9 cellular contexts compared by ENCODE assay signal in genomic region chr6:138795809-138796469, GRCh38. TPM values are rescaled to one million over a fixed set of nuclear protein-coding genes. Genes with fewer than 3 reads are reported as not detected.
DNase-seq lines count a peak whose midpoint lies in the region; ATAC-seq and TF ChIP-seq lines count a peak whose summit lies in the region.
"Had no signal": no experiment of that assay in that cellular context is flagged by ENCODE, and none has a peak within 500 bp of the region (broad histone marks: within the 10 kb centered on the region; RNA-seq: fewer than 3 reads in every experiment).

Gene ECT2L (plus strand): TSS chr6:138796087. CDS start chr6:138813275, 17,188 bp downstream.

- no peak within 1 kb of the TSS for H3K4me3 ChIP-seq in lower leg skin (ENCODE audit: low read depth, poor library complexity, severe bottlenecking)
- H3K4me3 ChIP-seq in testis = peak within 1 kb of the TSS; percentile 33 to 42

- CTCF ChIA-PET in activated naive CD4-positive, alpha-beta T cell treated with anti-CD3 and anti-CD28 coated beads, Interleukin-2, amount 10 ng/mL, durations not matched to agents 7 days and 5 days (lab: Charles Lee) = no interaction called here

- DNase-seq in NCI-H1105 treated with DMSO at 0.1 percent for 48 hours (lab: John Stamatoyannopoulos, UW) (peak; percentile 53), lower leg skin (ENCODE audit: low spot score in 2 of 2) (peak; percentile 74 to 96), testis (peak; percentile 47), middle frontal gyrus (ENCODE audit: extremely low spot score, low spot score) (no peak), NCI-H2107 treated with DMSO at 0.1 percent for 48 hours (lab: John Stamatoyannopoulos, UW; ENCODE audit: unreplicated experiment) (no peak), immature natural killer cell (no peak)
- no peak for DNase-seq in effector memory CD8-positive, alpha-beta T cell
- DNase-seq in activated naive CD4-positive, alpha-beta T cell treated with anti-CD3 and anti-CD28 coated beads, Interleukin-2, amount 10 ng/mL, durations not matched to agents 7 days and 5 days = no peak
- DNase-seq: T-helper 2 cell had no signal

- peak within 1 kb of the TSS in 1 of 2 donors; percentile 27 for H3K27ac ChIP-seq in testis

- H3K9me3 Mint-ChIP-seq in effector memory CD8-positive, alpha-beta T cell = no peaks in the 10 kb centered on the region
- H3K9me3 Mint-ChIP-seq in immature natural killer cell = no peaks in the 10 kb centered on the region
- no peaks in the 10 kb centered on the region for H3K9me3 Mint-ChIP-seq in activated naive CD4-positive, alpha-beta T cell treated with anti-CD3 and anti-CD28 coated beads, Interleukin-2, amount 10 ng/mL, durations not matched to agents 7 days and 5 days

- TF ChIP-seq CTCF in lower leg skin (IDR thresholded peaks at IDR 0.05) (no peak), testis (IDR thresholded peaks at IDR 0.05) (no peak)

- intact Hi-C loops in lower leg skin (cut with DNase I; ENCODE audit: low total_unique reads) (no loop called here), testis (cut with DNase I; ENCODE audit: low total_unique reads) (no loop called here)

- peaks cover 9% of the 10 kb centered on the region for H3K36me3 Mint-ChIP-seq in effector memory CD8-positive, alpha-beta T cell (ENCODE audit: insufficient read depth)
- H3K36me3 Mint-ChIP-seq in immature natural killer cell = peaks cover 14 to 25% (median 19%) of the 10 kb centered on the region in 3 donors
- peaks cover 7% of the 10 kb centered on the region for H3K36me3 Mint-ChIP-seq in activated naive CD4-positive, alpha-beta T cell treated with anti-CD3 and anti-CD28 coated beads, Interleukin-2, amount 10 ng/mL, durations not matched to agents 7 days and 5 days

- no peak within 1 kb of the TSS for H3K27ac Mint-ChIP-seq in effector memory CD8-positive, alpha-beta T cell
- no peak within 1 kb of the TSS for H3K27ac Mint-ChIP-seq in immature natural killer cell
- H3K27ac Mint-ChIP-seq in activated naive CD4-positive, alpha-beta T cell treated with anti-CD3 and anti-CD28 coated beads, Interleukin-2, amount 10 ng/mL, durations not matched to agents 7 days and 5 days = no peak within 1 kb of the TSS

- no peak for TF ChIP-seq POLR2A in lower leg skin (IDR thresholded peaks at IDR 0.05)
- TF ChIP-seq POLR2A in testis (IDR thresholded peaks at IDR 0.05) = no peak

- 6 to 12% methylated on average over 37 to 39 of the region's 48 CpGs for WGBS in lower leg skin, 2 donors
- 6 to 18% methylated on average over 8 to 43 of the region's 48 CpGs for WGBS in testis, 2 donors

- ATAC-seq in effector memory CD8-positive, alpha-beta T cell (replicated peaks) = peak; percentile 64

- H3K9me3 ChIP-seq in testis = no peaks in the 10 kb centered on the region

- H3K36me3 ChIP-seq in testis (ENCODE audit: low read depth, missing control alignments) = no peaks in the 10 kb centered on the region

- H3K27me3 Mint-ChIP-seq in effector memory CD8-positive, alpha-beta T cell = no peaks in the 10 kb centered on the region
- H3K27me3 Mint-ChIP-seq in immature natural killer cell (ENCODE audit: low read depth in 3 of 3) = peaks cover 5 to 11% (median 7%) of the 10 kb centered on the region in 3 donors
- peaks cover 21% of the 10 kb centered on the region for H3K27me3 Mint-ChIP-seq in activated naive CD4-positive, alpha-beta T cell treated with anti-CD3 and anti-CD28 coated beads, Interleukin-2, amount 10 ng/mL, durations not matched to agents 7 days and 5 days

- peak within 1 kb of the TSS in 1 of 2 donors; percentile 57 for H3K4me3 Mint-ChIP-seq in effector memory CD8-positive, alpha-beta T cell
- H3K4me3 Mint-ChIP-seq in immature natural killer cell = no peak within 1 kb of the TSS
- no peak within 1 kb of the TSS for H3K4me3 Mint-ChIP-seq in activated naive CD4-positive, alpha-beta T cell treated with anti-CD3 and anti-CD28 coated beads, Interleukin-2, amount 10 ng/mL, durations not matched to agents 7 days and 5 days

- peaks cover 4% of the 10 kb centered on the region for H3K4me1 ChIP-seq in testis

- no peaks in the 10 kb centered on the region for H3K4me1 Mint-ChIP-seq in effector memory CD8-positive, alpha-beta T cell (ENCODE audit: low read depth in 2 of 2)
- no peaks in the 10 kb centered on the region for H3K4me1 Mint-ChIP-seq in immature natural killer cell
- H3K4me1 Mint-ChIP-seq in activated naive CD4-positive, alpha-beta T cell treated with anti-CD3 and anti-CD28 coated beads, Interleukin-2, amount 10 ng/mL, durations not matched to agents 7 days and 5 days = no peaks in the 10 kb centered on the region

- no peaks in the 10 kb centered on the region for H3K27me3 ChIP-seq in testis

RNA-seq across cellular contexts. Expression of gene ECT2L, which starts in this region (rescaled TPM):
- total RNA-seq in lower leg skin (under 1 TPM in 3 of 4 donors, not detected in 1; 0.08 to 0.26 (median 0.10) TPM), testis (under 1 TPM; 0.16 to 0.19 TPM)
- polyA plus RNA-seq in testis (ENCODE audit: insufficient read depth, low read depth, low replicate concordance) (1.6 TPM), immature natural killer cell (not detected)

Comparison
In these comparisons a context has a peak if more than half of its experiments do, and no peak if none do; other contexts are left out.
1. Peak in DNase-seq in lower leg skin; RNA of the gene not detected or under 1 TPM.
2. DNase-seq: peak in NCI-H1105 treated with DMSO at 0.1 percent for 48 hours (single experiment) and testis (single experiment); none in effector memory CD8-positive, alpha-beta T cell (0 of 3), middle frontal gyrus (single experiment), NCI-H2107 treated with DMSO at 0.1 percent for 48 hours (single experiment), immature natural killer cell (0 of 3) and activated naive CD4-positive, alpha-beta T cell treated with anti-CD3 and anti-CD28 coated beads, Interleukin-2, amount 10 ng/mL, durations not matched to agents 7 days and 5 days (single experiment).